In the genomic region with DNA sequence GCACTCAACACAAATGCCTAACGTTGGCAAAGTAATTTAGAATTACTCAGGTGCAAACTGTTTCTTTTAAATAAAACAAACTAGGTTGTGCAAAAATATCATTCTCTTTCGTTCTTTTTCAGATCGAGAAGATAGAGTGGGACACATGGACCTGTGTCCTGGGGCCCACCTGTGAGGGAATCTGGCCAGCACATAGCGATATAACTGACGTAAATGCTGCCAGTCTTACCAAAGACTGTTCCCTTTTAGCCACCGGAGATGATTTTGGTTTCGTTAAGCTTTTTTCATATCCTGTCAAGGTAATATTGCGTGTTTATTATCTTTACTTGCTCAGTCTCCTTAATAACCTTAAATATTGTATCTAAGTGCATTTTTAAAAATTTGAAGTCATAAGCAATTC, we compare ENCODE assay signal across 33 cellular contexts.
"Had no signal": no experiment of that assay in that cellular context is flagged by ENCODE, and none has a peak within 500 bp of the region (broad histone marks: within the 10 kb centered on the region; RNA-seq: fewer than 3 reads in every experiment).

No MANE protein-coding gene starts in this region.

- H3K4me1 ChIP-seq: adrenal gland, ascending aorta, breast epithelium had no signal

- FAIRE-seq: astrocyte, bronchial epithelial cell had no signal

- H3K36me3 ChIP-seq: adrenal gland, ascending aorta, brain microvascular endothelial cell, breast epithelium, cardiac muscle cell had no signal

- ATAC-seq: activated naive CD4-positive, alpha-beta T cell treated with anti-CD3 and anti-CD28 coated beads, Interleukin-2, amount 50 U/mL, for 72 hours; activated naive CD8-positive, alpha-beta T cell treated with anti-CD3 and anti-CD28 coated beads, Interleukin-2, amount 50 U/mL, for 24 hours; activated T-cell treated with anti-CD3 and anti-CD28 coated beads, Interleukin-2, amount 50 U/mL, for 4 hours; activated T-cell treated with anti-CD3 and anti-CD28 coated beads, Interleukin-2, amount 50 U/mL, for 72 hours; activated T-helper 17 cell treated with anti-CD3 and anti-CD28 coated beads, Interleukin-2, amount 50 U/mL, for 72 hours; body of pancreas had no signal

- H3K4me3 ChIP-seq: adrenal gland, ascending aorta, body of pancreas, breast epithelium, cardiac muscle cell had no signal

- DNase-seq: activated effector memory CD4-positive, alpha-beta T cell treated with anti-CD3 and anti-CD28 coated beads, Interleukin-2, amount 50 U/mL, for 16 hours; activated effector memory CD4-positive, alpha-beta T cell treated with Interleukin-2 at 50 U/mL for 16 hours; activated gamma-delta T cell; activated gamma-delta T cell treated with Interleukin-2 at 50 U/mL for 16 hours; activated naive CD4-positive, alpha-beta T cell; activated naive CD4-positive, alpha-beta T cell treated with anti-CD3 and anti-CD28 coated beads for 36 hours; activated naive CD4-positive, alpha-beta T cell treated with anti-CD3 and anti-CD28 coated beads, Interleukin-2, amount 10 ng/mL, durations not matched to agents 7 days and 5 days; activated naive CD4-positive, alpha-beta T cell treated with anti-CD3 and anti-CD28 coated beads, Interleukin-2, amount 50 U/mL, for 16 hours; activated naive CD4-positive, alpha-beta T cell treated with Interleukin-2 at 50 U/mL for 16 hours; activated naive CD8-positive, alpha-beta T cell treated with anti-CD3 and anti-CD28 coated beads for 36 hours; activated naive CD8-positive, alpha-beta T cell treated with anti-CD3 and anti-CD28 coated beads, Interleukin-2, amount 10 ng/mL, durations not matched to agents 7 days and 5 days; activated naive CD8-positive, alpha-beta T cell treated with anti-CD3 and anti-CD28 coated beads, Interleukin-2, amount 50 U/mL, for 24 hours; activated T-cell treated with anti-CD3 and anti-CD28 coated beads, Interleukin-2, amount 50 U/mL, for 24 hours; activated T-cell treated with anti-CD3 and anti-CD28 coated beads, Interleukin-2, amount 50 U/mL, for 4 hours; activated T-cell treated with anti-CD3 and anti-CD28 coated beads, Interleukin-2, amount 50 U/mL, for 48 hours; activated T-cell treated with anti-CD3 and anti-CD28 coated beads, Interleukin-2, amount 50 U/mL, for 72 hours; adrenal gland; amniotic stem cell; amygdala; anterior cingulate cortex; aorta; body of pancreas; brain microvascular endothelial cell; caudate nucleus; central memory CD4-positive, alpha-beta T cell; cerebellar nuclear complex had no signal

- H3K27ac ChIP-seq: adrenal gland, ascending aorta, body of pancreas, brain microvascular endothelial cell, breast epithelium, cardiac muscle cell had no signal

- H3K9me3 ChIP-seq: adrenal gland, ascending aorta, body of pancreas had no signal

- H3K27me3 ChIP-seq: adrenal gland, ascending aorta, body of pancreas, brain microvascular endothelial cell, breast epithelium, cardiac muscle cell had no signal
